Comparison of ENCODE assay signal across 34 cellular contexts in genomic region chr10:113115534-113115933, GRCh38.
"Had no signal": no experiment of that assay in that cellular context is flagged by ENCODE, and none has a peak within 500 bp of the region (broad histone marks: within the 10 kb centered on the region; RNA-seq: fewer than 3 reads in every experiment).

No MANE protein-coding gene starts in this region.

- H3K27ac Mint-ChIP-seq: activated CD4-positive, alpha-beta memory T cell treated with anti-CD3 and anti-CD28 coated beads for 36 hours; activated CD4-positive, alpha-beta T cell treated with anti-CD3 and anti-CD28 coated beads, Interleukin-2, amount 10 ng/mL, durations not matched to agents 24 days and 14 days; activated naive CD4-positive, alpha-beta T cell treated with anti-CD3 and anti-CD28 coated beads, Interleukin-2, amount 10 ng/mL, durations not matched to agents 7 days and 5 days; activated naive CD8-positive, alpha-beta T cell treated with anti-CD3 and anti-CD28 coated beads, Interleukin-2, amount 10 ng/mL, durations not matched to agents 7 days and 5 days; activated T-helper 1 cell treated with anti-CD3 and anti-CD28 coated beads, Interleukin-12 subunit alpha, Interleukin-12 subunit beta, Interleukin-2, Interleukin-4 antibody, amounts not matched to agents 30 ng/mL and 10 ng/mL and 1 ng/mL, durations not matched to agents 14 hours and 24 hours and 36 hours; brain; effector memory CD8-positive, alpha-beta T cell; mesothelial cell of epicardium; naive thymus-derived CD4-positive, alpha-beta T cell; stimulated activated naive B cell treated with anti-CD40 and anti-IgM and Interleukin-4, amounts not matched to agents 10 μg/mL and 1 μg/mL and 100 μg/mL, for 72 hours had no signal

- DNase-seq: activated CD4-positive, alpha-beta memory T cell treated with anti-CD3 and anti-CD28 coated beads for 36 hours; activated CD4-positive, alpha-beta T cell treated with anti-CD3 and anti-CD28 coated beads, Interleukin-2, amount 10 ng/mL, durations not matched to agents 24 days and 14 days; activated CD4-positive, CD25-positive, alpha-beta regulatory T cell treated with anti-CD3 and anti-CD28 coated beads, Interleukin-2, amount 50 U/mL, for 72 hours; activated CD8-positive, alpha-beta memory T cell treated with anti-CD3 and anti-CD28 coated beads, Interleukin-2, amount 50 U/mL, for 4 hours; activated gamma-delta T cell; activated naive CD4-positive, alpha-beta T cell treated with anti-CD3 and anti-CD28 coated beads, Interleukin-2, amount 10 ng/mL, durations not matched to agents 7 days and 5 days; activated naive CD8-positive, alpha-beta T cell treated with anti-CD3 and anti-CD28 coated beads, Interleukin-2, amount 10 ng/mL, durations not matched to agents 7 days and 5 days; activated T-cell treated with anti-CD3 and anti-CD28 coated beads, Interleukin-2, amount 50 U/mL, for 1 hour; effector memory CD8-positive, alpha-beta T cell; erythroblast; gastrocnemius medialis; glutamatergic neuron; hippocampal formation; left cardiac atrium; mammary epithelial cell; naive thymus-derived CD4-positive, alpha-beta T cell; nucleus accumbens; pancreas; stimulated activated CD4-positive, alpha-beta T cell treated with anti-CD3 and anti-CD28 coated beads, Interleukin-15, amount 100 ng/mL, for 24 hours; stimulated activated CD4-positive, alpha-beta T cell treated with anti-CD3 and anti-CD28 coated beads, Interleukin-2, amount 100 ng/mL, for 24 hours; stimulated activated naive B cell treated with anti-CD40 and anti-IgM and Interleukin-4, amounts not matched to agents 10 μg/mL and 1 μg/mL and 100 μg/mL, for 72 hours; stomach; T-helper 9 cell; tibial artery; upper lobe of right lung; WERI-Rb-1 had no signal

- ATAC-seq: effector memory CD8-positive, alpha-beta T cell; gastrocnemius medialis; left cardiac atrium; naive thymus-derived CD4-positive, alpha-beta T cell; pancreas; stimulated activated naive B cell treated with anti-CD40 and anti-IgM and Interleukin-4, amounts not matched to agents 10 μg/mL and 1 μg/mL and 100 μg/mL, for 72 hours; upper lobe of right lung had no signal

- H3K4me1 Mint-ChIP-seq: activated CD4-positive, alpha-beta T cell treated with anti-CD3 and anti-CD28 coated beads, Interleukin-2, amount 10 ng/mL, durations not matched to agents 24 days and 14 days; activated naive CD4-positive, alpha-beta T cell treated with anti-CD3 and anti-CD28 coated beads, Interleukin-2, amount 10 ng/mL, durations not matched to agents 7 days and 5 days; activated naive CD8-positive, alpha-beta T cell treated with anti-CD3 and anti-CD28 coated beads, Interleukin-2, amount 10 ng/mL, durations not matched to agents 7 days and 5 days; naive thymus-derived CD4-positive, alpha-beta T cell; stimulated activated naive B cell treated with anti-CD40 and anti-IgM and Interleukin-4, amounts not matched to agents 10 μg/mL and 1 μg/mL and 100 μg/mL, for 72 hours had no signal

- H3K27me3 Mint-ChIP-seq: stimulated activated naive B cell treated with anti-CD40 and anti-IgM and Interleukin-4, amounts not matched to agents 10 μg/mL and 1 μg/mL and 100 μg/mL, for 72 hours had no signal

- H3K4me3 Mint-ChIP-seq: activated CD4-positive, alpha-beta memory T cell treated with anti-CD3 and anti-CD28 coated beads for 36 hours; activated CD4-positive, alpha-beta T cell treated with anti-CD3 and anti-CD28 coated beads, Interleukin-2, amount 10 ng/mL, durations not matched to agents 24 days and 14 days; activated naive CD4-positive, alpha-beta T cell treated with anti-CD3 and anti-CD28 coated beads, Interleukin-2, amount 10 ng/mL, durations not matched to agents 7 days and 5 days; activated naive CD8-positive, alpha-beta T cell treated with anti-CD3 and anti-CD28 coated beads, Interleukin-2, amount 10 ng/mL, durations not matched to agents 7 days and 5 days; activated T-helper 1 cell treated with anti-CD3 and anti-CD28 coated beads, Interleukin-12 subunit alpha, Interleukin-12 subunit beta, Interleukin-2, Interleukin-4 antibody, amounts not matched to agents 30 ng/mL and 10 ng/mL and 1 ng/mL, durations not matched to agents 14 hours and 24 hours and 36 hours; brain; effector memory CD8-positive, alpha-beta T cell; mesothelial cell of epicardium; naive thymus-derived CD4-positive, alpha-beta T cell; neural crest cell; stimulated activated naive B cell treated with anti-CD40 and anti-IgM and Interleukin-4, amounts not matched to agents 10 μg/mL and 1 μg/mL and 100 μg/mL, for 72 hours had no signal

- H3K36me3 Mint-ChIP-seq: activated CD4-positive, alpha-beta memory T cell treated with anti-CD3 and anti-CD28 coated beads for 36 hours; activated naive CD4-positive, alpha-beta T cell treated with anti-CD3 and anti-CD28 coated beads, Interleukin-2, amount 10 ng/mL, durations not matched to agents 7 days and 5 days; activated naive CD8-positive, alpha-beta T cell treated with anti-CD3 and anti-CD28 coated beads, Interleukin-2, amount 10 ng/mL, durations not matched to agents 7 days and 5 days; stimulated activated naive B cell treated with anti-CD40 and anti-IgM and Interleukin-4, amounts not matched to agents 10 μg/mL and 1 μg/mL and 100 μg/mL, for 72 hours had no signal

- H3K9me3 Mint-ChIP-seq: activated CD4-positive, alpha-beta memory T cell treated with anti-CD3 and anti-CD28 coated beads for 36 hours; activated CD4-positive, alpha-beta T cell treated with anti-CD3 and anti-CD28 coated beads, Interleukin-2, amount 10 ng/mL, durations not matched to agents 24 days and 14 days; activated naive CD4-positive, alpha-beta T cell treated with anti-CD3 and anti-CD28 coated beads, Interleukin-2, amount 10 ng/mL, durations not matched to agents 7 days and 5 days; activated naive CD8-positive, alpha-beta T cell treated with anti-CD3 and anti-CD28 coated beads, Interleukin-2, amount 10 ng/mL, durations not matched to agents 7 days and 5 days; activated T-helper 1 cell treated with anti-CD3 and anti-CD28 coated beads, Interleukin-12 subunit alpha, Interleukin-12 subunit beta, Interleukin-2, Interleukin-4 antibody, amounts not matched to agents 30 ng/mL and 10 ng/mL and 1 ng/mL, durations not matched to agents 14 hours and 24 hours and 36 hours; effector memory CD8-positive, alpha-beta T cell; mesothelial cell of epicardium; naive thymus-derived CD4-positive, alpha-beta T cell; neural crest cell; stimulated activated naive B cell treated with anti-CD40 and anti-IgM and Interleukin-4, amounts not matched to agents 10 μg/mL and 1 μg/mL and 100 μg/mL, for 72 hours had no signal

- H3K27ac ChIP-seq: ascending aorta, coronary artery, gastrocnemius medialis, right atrium auricular region, stomach, suprapubic skin, tibial artery, upper lobe of right lung, WERI-Rb-1 had no signal
